8 cellular contexts compared by ENCODE assay signal in genomic region chr17:81512984-81513668, GRCh38. TPM values are rescaled to one million over a fixed set of nuclear protein-coding genes. Genes with fewer than 3 reads are reported as not detected.
DNase-seq lines count a peak whose midpoint lies in the region; ATAC-seq and TF ChIP-seq lines count a peak whose summit lies in the region.

No MANE protein-coding gene starts in this region.

- peaks cover 18% of the 10 kb centered on the region for H3K4me1 ChIP-seq in ectodermal cell (ENCODE audit: control insufficient read depth, insufficient read depth, low read length)
- peaks cover 31% of the 10 kb centered on the region for H3K4me1 ChIP-seq in mesenchymal stem cell (ENCODE audit: control insufficient read depth, insufficient read depth, low read depth, low read length)

- H2BK15ac ChIP-seq in mesenchymal stem cell (ENCODE audit: low read depth, poor library complexity, severe bottlenecking): peak overlapping the region; percentile 97

- peak overlapping the region; percentile 100 for H2BK120ac ChIP-seq in mesenchymal stem cell (ENCODE audit: low read depth, low read length)

- no peak for TF ChIP-seq CTCF in AG04450 (IDR thresholded peaks at IDR 0.05; ENCODE audit: low read depth, low read length)

- no peak for DNase-seq in AG04450 (ENCODE audit: low read depth, low spot score)
- DNase-seq in NCI-H146 treated with DMSO at 0.1 percent for 48 hours (lab: John Stamatoyannopoulos, UW; ENCODE audit: unreplicated experiment): peak; percentile 57
- DNase-seq in activated CD4-positive, alpha-beta T cell treated with anti-CD3 and anti-CD28 coated beads for 48 hours: peak; percentile 83
- DNase-seq in mesenchymal stem cell: peak; percentile 72
- peak; percentile 17 to 86 (median 64) for DNase-seq in stimulated activated naive CD4-positive, alpha-beta T cell (lab: John Stamatoyannopoulos, UW)

- peak overlapping the region; percentile 98 for H3K27ac ChIP-seq in AG04450 (ENCODE audit: low read depth, low read length)
- H3K27ac ChIP-seq in ectodermal cell (ENCODE audit: insufficient read depth, low read depth, low read length, poor library complexity, severe bottlenecking): peak overlapping the region; percentile 69
- H3K27ac ChIP-seq in mesenchymal stem cell (ENCODE audit: low read length, poor library complexity, severe bottlenecking): peak overlapping the region; percentile 94

- H3K18ac ChIP-seq in mesenchymal stem cell (ENCODE audit: low read depth in 1 of 2, low read length in 2 of 2): peak overlapping the region; percentile 72 to 81

- ATAC-seq in GM19025 (IDR thresholded peaks at IDR 0.05; ENCODE audit: low read depth, unreplicated experiment) (peak; percentile 15), GM18520 (IDR thresholded peaks at IDR 0.05; ENCODE audit: unreplicated experiment) (no peak)

- H4K91ac ChIP-seq in mesenchymal stem cell (ENCODE audit: low read length): peak overlapping the region; percentile 85

- peak overlapping the region; percentile 100 for H2BK5ac ChIP-seq in mesenchymal stem cell (ENCODE audit: low read depth, low read length, poor library complexity, severe bottlenecking)

- no peaks in the 10 kb centered on the region for H3K79me1 ChIP-seq in mesenchymal stem cell (replicated peaks; ENCODE audit: low read length, poor library complexity, severe bottlenecking)

- H3K9me3 ChIP-seq in AG04450 (ENCODE audit: control insufficient read depth, insufficient read depth, low read length) (no peaks in the 10 kb centered on the region; the same call in 1 of the 2 replicates), ectodermal cell (ENCODE audit: control insufficient read depth, low read length) (no peaks in the 10 kb centered on the region), mesenchymal stem cell (ENCODE audit: control insufficient read depth, low read length) (no peaks in the 10 kb centered on the region)

- peak overlapping the region in 1 of 2 experiments; percentile 86 for H3K23ac ChIP-seq in mesenchymal stem cell (ENCODE audit: low read length in 2 of 2)

- peak overlapping the region; percentile 62 to 75 for H3K4ac ChIP-seq in mesenchymal stem cell (ENCODE audit: low read depth in 1 of 2, low read length in 2 of 2)

- peak overlapping the region; percentile 6 to 16 for H2BK12ac ChIP-seq in mesenchymal stem cell (ENCODE audit: low read length in 2 of 2)

- CTCF ChIA-PET in AG04450 (lab: Charles Lee): no interaction called here

- H3K4me2 ChIP-seq in mesenchymal stem cell (ENCODE audit: low read length, poor library complexity, severe bottlenecking): peak overlapping the region; percentile 64

- H2AFZ ChIP-seq in mesenchymal stem cell (ENCODE audit: low read depth, low read length): no peak overlapping the region

- peaks cover 26% of the 10 kb centered on the region for H3K36me3 ChIP-seq in ectodermal cell (ENCODE audit: control insufficient read depth, insufficient read depth, low read length)
- peaks cover 38 to 56% of the 10 kb centered on the region in 2 experiments for H3K36me3 ChIP-seq in mesenchymal stem cell (ENCODE audit: control insufficient read depth in 1 of 2, insufficient read depth in 2 of 2, low read depth in 1 of 2, low read length in 2 of 2)

- H3K27me3 ChIP-seq in AG04450 (ENCODE audit: control insufficient read depth, insufficient read depth, low read length): no peaks in the 10 kb centered on the region
- peaks cover 41% of the 10 kb centered on the region for H3K27me3 ChIP-seq in ectodermal cell (ENCODE audit: control insufficient read depth, insufficient read depth, low read length, poor library complexity, severe bottlenecking)
- H3K27me3 ChIP-seq in mesenchymal stem cell (ENCODE audit: control insufficient read depth in 1 of 2, insufficient read depth in 1 of 2, low read length in 2 of 2): no peaks in the 10 kb centered on the region

- 1% methylated on average over 68 of the region's 68 CpGs for WGBS in ectodermal cell, 2 experiments
- WGBS in mesenchymal stem cell: under 1% methylated on average over 50 of the region's 68 CpGs

- H2AK5ac ChIP-seq in mesenchymal stem cell (ENCODE audit: low read length, severe bottlenecking): peak overlapping the region; percentile 49

- POLR2A ChIA-PET in AG04450 (lab: Yijun Ruan, JAX): interaction anchor here (0.6 to 3.4 kb wide), 9 partner anchors 11 to 190 kb away, joined by 3 to 25 read pairs (median 5); partner anchors contain the start of genes BAHCC1, FAAP100 and MRPL12

- H3K14ac ChIP-seq in mesenchymal stem cell (ENCODE audit: low read length in 2 of 2): peak overlapping the region; percentile 29 to 78

- peak overlapping the region; percentile 94 for H3K9ac ChIP-seq in mesenchymal stem cell (ENCODE audit: low read length)

- H4K8ac ChIP-seq in mesenchymal stem cell (ENCODE audit: low read length): peak overlapping the region; percentile 67

- peak overlapping the region; percentile 63 for H3K4me3 ChIP-seq in AG04450 (ENCODE audit: low read depth, low read length)
- H3K4me3 ChIP-seq in ectodermal cell (ENCODE audit: insufficient read depth, low read depth, low read length): peak overlapping the region; percentile 96
- H3K4me3 ChIP-seq in mesenchymal stem cell (ENCODE audit: insufficient read depth in 1 of 2, low read depth in 1 of 2, low read length in 2 of 2): peak overlapping the region; percentile 64 to 82

RNA-seq across cellular contexts. Expression of gene ACTG1, which starts 0.5 kb away (rescaled TPM):
- polyA plus RNA-seq in AG04450 (2011; rRNA removed): 2,721 and 3,607 TPM in 2 replicates
- polyA minus RNA-seq in AG04450 (2011; rRNA and poly(A)+ RNA removed): 3,368 and 4,319 TPM in 2 replicates
- polyA plus RNA-seq in ectodermal cell (2013, experiment 1 of 4): 2,395 TPM
- 2,615 TPM for polyA plus RNA-seq in ectodermal cell (2013, experiment 2 of 4)
- 2,034 TPM for polyA plus RNA-seq in ectodermal cell (2013, experiment 3 of 4)
- polyA plus RNA-seq in ectodermal cell (2013, experiment 4 of 4): 2,356 TPM
- 7,126 TPM for polyA plus RNA-seq in mesenchymal stem cell (2013, experiment 1 of 2)
- polyA plus RNA-seq in mesenchymal stem cell (2013, experiment 2 of 2): 6,723 TPM

RNA-seq across cellular contexts. Expression of gene FSCN2, which starts 15.1 kb away (rescaled TPM):
- polyA plus RNA-seq in AG04450 (2011; rRNA removed): 0.26 and 0.41 TPM in 2 replicates
- 1.0 TPM in 1 of 2 replicates, not detected in the other for polyA minus RNA-seq in AG04450 (2011; rRNA and poly(A)+ RNA removed)
- not detected for polyA plus RNA-seq in ectodermal cell (2013, experiment 1 of 4)
- 0.48 TPM for polyA plus RNA-seq in ectodermal cell (2013, experiment 2 of 4)
- not detected for polyA plus RNA-seq in ectodermal cell (2013, experiment 3 of 4)
- polyA plus RNA-seq in ectodermal cell (2013, experiment 4 of 4): 0.20 TPM
- 0.23 TPM for polyA plus RNA-seq in mesenchymal stem cell (2013, experiment 1 of 2)
- polyA plus RNA-seq in mesenchymal stem cell (2013, experiment 2 of 2): 0.15 TPM

RNA-seq across cellular contexts. Expression of gene FAAP100, which starts 39.0 kb away (rescaled TPM):
- polyA plus RNA-seq in AG04450 (2011; rRNA removed): 5.3 and 8.3 TPM in 2 replicates
- 6.0 and 6.7 TPM in 2 replicates for polyA minus RNA-seq in AG04450 (2011; rRNA and poly(A)+ RNA removed)
- polyA plus RNA-seq in ectodermal cell (2013, experiment 1 of 4): 30.3 TPM
- 32.0 TPM for polyA plus RNA-seq in ectodermal cell (2013, experiment 2 of 4)
- 19.6 TPM for polyA plus RNA-seq in ectodermal cell (2013, experiment 3 of 4)
- polyA plus RNA-seq in ectodermal cell (2013, experiment 4 of 4): 21.2 TPM
- 10.1 TPM for polyA plus RNA-seq in mesenchymal stem cell (2013, experiment 1 of 2)
- polyA plus RNA-seq in mesenchymal stem cell (2013, experiment 2 of 2): 10.3 TPM
